ENCODE assay signal across 17 cellular contexts in genomic region chr2:48856144-48856543, GRCh38.
DNase-seq lines count a peak whose midpoint lies in the region; ATAC-seq and TF ChIP-seq lines count a peak whose summit lies in the region.
"Had no signal": no experiment of that assay in that cellular context is flagged by ENCODE, and none has a peak within 500 bp of the region (broad histone marks: within the 10 kb centered on the region; RNA-seq: fewer than 3 reads in every experiment).

No MANE protein-coding gene starts in this region.

- 100% methylated on average over 1 of the region's 4 CpGs; no CpG with 5 or more reads in 1 of the 2 experiments for WGBS in IMR-90 (ENCODE audit: extremely low coverage in 2 of 2, insufficient read length in 1 of 2), 2 experiments

- CTCF ChIA-PET in IMR-90 (lab: Yijun Ruan, JAX) = interaction anchor here (0.5 to 1.4 kb wide), 3 partner anchors 12 to 149 kb away, joined by 3 read pairs; no protein-coding TSS in a partner anchor

- H3K27ac Mint-ChIP-seq in type B pancreatic cell = peak overlapping the region; percentile 64
- H3K27ac Mint-ChIP-seq: CD4-positive, CD25-positive, alpha-beta regulatory T cell had no signal

- no peak overlapping the region for H3K9ac ChIP-seq in IMR-90 (ENCODE audit: low read depth, low read length)

- H3K4me3 Mint-ChIP-seq in type B pancreatic cell = peak overlapping the region; percentile 49
- H3K4me3 Mint-ChIP-seq: CD4-positive, CD25-positive, alpha-beta regulatory T cell had no signal

- peak overlapping the region; percentile 48 to 74; a peak in 3 of 4 replicates for H4K8ac ChIP-seq in IMR-90 (ENCODE audit: low read depth in 2 of 2, low read length in 2 of 2)

- 0 out of 2 replicates have a peak, but pooled peaks cover 3% of the 10 kb centered on the region for H3K9me1 ChIP-seq in IMR-90 (ENCODE audit: insufficient read depth, low read length)

- H3K23ac ChIP-seq in IMR-90 (ENCODE audit: low read depth, low read length) = no peak overlapping the region

- H3K4me1 ChIP-seq in IMR-90 (ENCODE audit: control insufficient read depth, insufficient read depth, low read length) = peaks cover 36% of the 10 kb centered on the region

- TF ChIP-seq POLR2A in IMR-90 (IDR thresholded peaks at IDR 0.05; ENCODE audit: low read depth, low read length) (no peak), GM18505 (IDR thresholded peaks at IDR 0.05; ENCODE audit: borderline replicate concordance, extremely low read depth, insufficient read depth, insufficient read length) (no peak)

- no peaks in the 10 kb centered on the region for H3K27me3 Mint-ChIP-seq in type B pancreatic cell

- no peaks in the 10 kb centered on the region for H3K36me3 ChIP-seq in IMR-90 (ENCODE audit: control insufficient read depth, insufficient read depth, low read length)
- H3K36me3 ChIP-seq: MG63, SJSA1 had no signal

- H3K4ac ChIP-seq in IMR-90 (ENCODE audit: low read depth, low read length) = no peak overlapping the region

- H3K27ac ChIP-seq in IMR-90 (ENCODE audit: insufficient read depth, low read length) (peak overlapping the region; percentile 87; the same call in 1 of the 2 replicates), angular gyrus (ENCODE audit: low read depth, low read length) (peak overlapping the region; percentile 69)
- H3K27ac ChIP-seq: SJSA1 had no signal

- TF ChIP-seq RAD21 in IMR-90 (IDR thresholded peaks at IDR 0.05; ENCODE audit: low read length) = no peak

- no peak overlapping the region for H3K4me2 ChIP-seq in IMR-90 (ENCODE audit: low read depth, low read length)

- no peak overlapping the region for H2AK9ac ChIP-seq in IMR-90 (replicated peaks; ENCODE audit: low read depth, low read length, poor library complexity)

- H2AFZ ChIP-seq in IMR-90 (replicated peaks; ENCODE audit: low read length, poor library complexity) = no peak overlapping the region

- peak overlapping the region; percentile 31; the same call in 1 of the 2 replicates for H2BK120ac ChIP-seq in IMR-90 (ENCODE audit: low read depth, low read length)

- peak overlapping the region; percentile 99 for H3K18ac ChIP-seq in IMR-90 (ENCODE audit: low read depth, low read length)

- TF ChIP-seq CTCF in IMR-90 (conservative IDR thresholded peaks at IDR 0.05; ENCODE audit: low read depth, low read length) (no peak), type B pancreatic cell (conservative IDR thresholded peaks at IDR 0.05) (no peak)

- no peak overlapping the region for H3K4me3 ChIP-seq in IMR-90 (ENCODE audit: insufficient read depth, low read depth, low read length)
- H3K4me3 ChIP-seq: MG63, SJSA1 had no signal

- DNase-seq in IMR-90 = no peak
- DNase-seq in type B pancreatic cell (ENCODE audit: extremely low spot score, unreplicated experiment) = no peak
- no peak for DNase-seq in HCEC 1CT
- DNase-seq: CD4-positive, CD25-positive, alpha-beta regulatory T cell; COR-L47; DND-41; Kasumi-1; MG63; NCI-H1417; NCI-H1694 treated with DMSO at 0.1 percent for 48 hours; NCI-H748 treated with DMSO at 0.1 percent for 48 hours; NK-92 treated with Interleukin-12 subunit alpha and Interleukin-12 subunit beta, amount 100 ng/mL, for 24 hours had no signal

- H3K4me1 Mint-ChIP-seq in type B pancreatic cell (ENCODE audit: unreplicated experiment) = no peaks in the 10 kb centered on the region
- H3K4me1 Mint-ChIP-seq: CD4-positive, CD25-positive, alpha-beta regulatory T cell had no signal

- no peak overlapping the region for H3K14ac ChIP-seq in IMR-90 (replicated peaks; ENCODE audit: low read depth, low read length)

- H4K20me1 ChIP-seq in IMR-90 (ENCODE audit: insufficient read depth, low read length) = no peaks in the 10 kb centered on the region

- H2BK15ac ChIP-seq in IMR-90 (ENCODE audit: low read depth, low read length) = peak overlapping the region; percentile 8; the same call in 1 of the 3 replicates

- no peaks in the 10 kb centered on the region for H3K27me3 ChIP-seq in IMR-90 (ENCODE audit: control insufficient read depth, insufficient read depth, low read length)
- H3K27me3 ChIP-seq: MG63, SJSA1 had no signal

- ATAC-seq in IMR-90 (ENCODE audit: low read depth) = no peak
- ATAC-seq in esophagus mucosa = peak; percentile 90
- ATAC-seq in GM21528 (IDR thresholded peaks at IDR 0.05; ENCODE audit: low FRiP score, unreplicated experiment) = no peak
- no peak for ATAC-seq in GM18505 (IDR thresholded peaks at IDR 0.05; ENCODE audit: unreplicated experiment)

- in situ Hi-C loops in IMR-90 (cut with MboI; ENCODE audit: low sequenced_read_pairs) = loop anchor here (10.0 kb wide), 1 partner anchor 141 kb away; no protein-coding TSS in a partner anchor

- no peaks in the 10 kb centered on the region for H3K9me3 ChIP-seq in IMR-90 (ENCODE audit: control insufficient read depth, insufficient read depth, low read length)
- H3K9me3 ChIP-seq: MG63, SJSA1 had no signal

- no peaks in the 10 kb centered on the region for H3K79me1 ChIP-seq in IMR-90 (ENCODE audit: low read depth in 1 of 2, low read length in 2 of 2)

- H3K36me3 Mint-ChIP-seq in type B pancreatic cell = no peaks in the 10 kb centered on the region
- H3K36me3 Mint-ChIP-seq: CD4-positive, CD25-positive, alpha-beta regulatory T cell had no signal

- 0 out of 2 replicates have a peak overlapping the region, but pooled peaks have one; percentile 48 for H4K91ac ChIP-seq in IMR-90 (ENCODE audit: insufficient read depth, low read depth, low read length)

- no TSS peak for BruUV-seq in IMR-90 (replicated peaks; lab: Mats Ljungman, UMichigan)

- dilution Hi-C loops in IMR-90 (cut with HindIII; ENCODE audit: low sequenced_read_pairs, unreplicated experiment) = no loop called here

- no peak overlapping the region for H2AK5ac ChIP-seq in IMR-90 (ENCODE audit: low read depth, low read length)

- H4K5ac ChIP-seq in IMR-90 (ENCODE audit: low read depth, low read length) = peak overlapping the region; percentile 44

- peak overlapping the region; percentile 1 for H2BK20ac ChIP-seq in IMR-90 (ENCODE audit: low read depth, low read length)

- 0 out of 2 replicates have a peak overlapping the region, but pooled peaks have one; percentile 11 for H3K56ac ChIP-seq in IMR-90 (ENCODE audit: extremely low read depth, insufficient read depth, low read length)

- intact Hi-C loops in IMR-90 (cut with micrococcal nuclease) = no loop called here

- no peaks in the 10 kb centered on the region for H3K9me3 Mint-ChIP-seq in type B pancreatic cell

- peak overlapping the region; percentile 98 for H2BK5ac ChIP-seq in IMR-90 (ENCODE audit: low read depth, low read length, poor library complexity, severe bottlenecking)

- POLR2A ChIA-PET in IMR-90 (lab: Charles Lee; ENCODE audit: unreplicated experiment) = no interaction called here

TF ChIP-seq in IMR-90, 13 proteins besides CTCF, POLR2A, EP300 and RAD21:
- TF ChIP-seq MXI1 (IDR thresholded peaks at IDR 0.05; ENCODE audit: borderline replicate concordance, low read depth, low read length) = no peak
- no peak for TF ChIP-seq SMC3 (IDR thresholded peaks at IDR 0.05; ENCODE audit: low read depth, low read length)
- TF ChIP-seq CHD1 (IDR thresholded peaks at IDR 0.05; ENCODE audit: low read depth, low read length) = no peak
- TF ChIP-seq BHLHE40 (IDR thresholded peaks at IDR 0.05; ENCODE audit: low read depth, low read length) = no peak
- TF ChIP-seq USF2 (IDR thresholded peaks at IDR 0.05; ENCODE audit: low read depth, low read length) = no peak
